ENCODE assay signal across 1 cellular context in the genomic region with DNA sequence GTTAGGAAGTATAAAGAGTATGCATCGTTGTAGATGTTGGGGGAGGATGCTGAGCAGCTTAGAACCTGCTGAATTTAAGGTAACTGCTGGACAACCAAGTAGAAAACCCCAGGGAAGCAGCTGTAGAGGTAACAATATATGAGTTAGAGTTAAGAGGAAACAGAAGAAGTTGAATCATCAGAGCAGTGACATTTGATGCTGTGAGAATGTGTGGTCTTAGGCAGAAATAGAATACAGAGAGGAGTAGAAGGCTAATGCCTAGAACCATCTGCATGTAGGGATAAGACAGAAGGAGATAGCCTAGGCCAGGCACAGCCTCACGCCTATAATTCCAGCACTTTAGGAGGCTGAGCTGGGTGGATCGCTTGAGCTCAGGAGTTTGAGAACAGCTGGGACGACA.
TF ChIP-seq lines count a peak whose summit lies in the region.

No MANE protein-coding gene starts in this region.

TF ChIP-seq in HepG2, 621 proteins besides CTCF, POLR2A, EP300 and RAD21:
- TF ChIP-seq STAT5B (CRISPR knock-in tag; IDR thresholded peaks at IDR 0.05) (no peak), NCOA2 (CRISPR knock-in tag; IDR thresholded peaks at IDR 0.05) (no peak), SIN3A (IDR thresholded peaks at IDR 0.05; ENCODE audit: borderline replicate concordance, low read depth, low read length) (no peak), ETV6 (CRISPR knock-in tag; conservative IDR thresholded peaks at IDR 0.05) (no peak), XRCC5 (optimal IDR thresholded peaks at IDR 0.05; ENCODE audit: low read length) (no peak), MAF1 (CRISPR knock-in tag; IDR thresholded peaks at IDR 0.05; ENCODE audit: borderline replicate concordance) (no peak), SMARCC2 (IDR thresholded peaks at IDR 0.05) (no peak), ZSCAN22 (CRISPR knock-in tag; IDR thresholded peaks at IDR 0.05) (no peak), ZNF75D (CRISPR knock-in tag; IDR thresholded peaks at IDR 0.05; ENCODE audit: borderline replicate concordance) (no peak), CBFB (CRISPR knock-in tag; IDR thresholded peaks at IDR 0.05) (no peak), ETV5 (CRISPR knock-in tag; IDR thresholded peaks at IDR 0.05; ENCODE audit: borderline replicate concordance) (no peak), ZNF776 (CRISPR knock-in tag; IDR thresholded peaks at IDR 0.05) (no peak), PTBP1 (IDR thresholded peaks at IDR 0.05; ENCODE audit: low read depth, low read length, poor library complexity, severe bottlenecking) (no peak)
- TF ChIP-seq, protein P1, sequence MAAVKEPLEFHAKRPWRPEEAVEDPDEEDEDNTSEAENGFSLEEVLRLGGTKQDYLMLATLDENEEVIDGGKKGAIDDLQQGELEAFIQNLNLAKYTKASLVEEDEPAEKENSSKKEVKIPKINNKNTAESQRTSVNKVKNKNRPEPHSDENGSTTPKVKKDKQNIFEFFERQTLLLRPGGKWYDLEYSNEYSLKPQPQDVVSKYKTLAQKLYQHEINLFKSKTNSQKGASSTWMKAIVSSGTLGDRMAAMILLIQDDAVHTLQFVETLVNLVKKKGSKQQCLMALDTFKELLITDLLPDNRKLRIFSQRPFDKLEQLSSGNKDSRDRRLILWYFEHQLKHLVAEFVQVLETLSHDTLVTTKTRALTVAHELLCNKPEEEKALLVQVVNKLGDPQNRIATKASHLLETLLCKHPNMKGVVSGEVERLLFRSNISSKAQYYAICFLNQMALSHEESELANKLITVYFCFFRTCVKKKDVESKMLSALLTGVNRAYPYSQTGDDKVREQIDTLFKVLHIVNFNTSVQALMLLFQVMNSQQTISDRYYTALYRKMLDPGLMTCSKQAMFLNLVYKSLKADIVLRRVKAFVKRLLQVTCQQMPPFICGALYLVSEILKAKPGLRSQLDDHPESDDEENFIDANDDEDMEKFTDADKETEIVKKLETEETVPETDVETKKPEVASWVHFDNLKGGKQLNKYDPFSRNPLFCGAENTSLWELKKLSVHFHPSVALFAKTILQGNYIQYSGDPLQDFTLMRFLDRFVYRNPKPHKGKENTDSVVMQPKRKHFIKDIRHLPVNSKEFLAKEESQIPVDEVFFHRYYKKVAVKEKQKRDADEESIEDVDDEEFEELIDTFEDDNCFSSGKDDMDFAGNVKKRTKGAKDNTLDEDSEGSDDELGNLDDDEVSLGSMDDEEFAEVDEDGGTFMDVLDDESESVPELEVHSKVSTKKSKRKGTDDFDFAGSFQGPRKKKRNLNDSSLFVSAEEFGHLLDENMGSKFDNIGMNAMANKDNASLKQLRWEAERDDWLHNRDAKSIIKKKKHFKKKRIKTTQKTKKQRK (IDR thresholded peaks at IDR 0.05; ENCODE audit: low read length), result no peak
- TF ChIP-seq, protein P2, sequence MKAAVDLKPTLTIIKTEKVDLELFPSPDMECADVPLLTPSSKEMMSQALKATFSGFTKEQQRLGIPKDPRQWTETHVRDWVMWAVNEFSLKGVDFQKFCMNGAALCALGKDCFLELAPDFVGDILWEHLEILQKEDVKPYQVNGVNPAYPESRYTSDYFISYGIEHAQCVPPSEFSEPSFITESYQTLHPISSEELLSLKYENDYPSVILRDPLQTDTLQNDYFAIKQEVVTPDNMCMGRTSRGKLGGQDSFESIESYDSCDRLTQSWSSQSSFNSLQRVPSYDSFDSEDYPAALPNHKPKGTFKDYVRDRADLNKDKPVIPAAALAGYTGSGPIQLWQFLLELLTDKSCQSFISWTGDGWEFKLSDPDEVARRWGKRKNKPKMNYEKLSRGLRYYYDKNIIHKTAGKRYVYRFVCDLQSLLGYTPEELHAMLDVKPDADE (CRISPR knock-in tag; IDR thresholded peaks at IDR 0.05), result no peak
- TF ChIP-seq, protein P3, sequence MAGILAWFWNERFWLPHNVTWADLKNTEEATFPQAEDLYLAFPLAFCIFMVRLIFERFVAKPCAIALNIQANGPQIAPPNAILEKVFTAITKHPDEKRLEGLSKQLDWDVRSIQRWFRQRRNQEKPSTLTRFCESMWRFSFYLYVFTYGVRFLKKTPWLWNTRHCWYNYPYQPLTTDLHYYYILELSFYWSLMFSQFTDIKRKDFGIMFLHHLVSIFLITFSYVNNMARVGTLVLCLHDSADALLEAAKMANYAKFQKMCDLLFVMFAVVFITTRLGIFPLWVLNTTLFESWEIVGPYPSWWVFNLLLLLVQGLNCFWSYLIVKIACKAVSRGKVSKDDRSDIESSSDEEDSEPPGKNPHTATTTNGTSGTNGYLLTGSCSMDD (CRISPR knock-in tag; IDR thresholded peaks at IDR 0.05), result no peak
- TF ChIP-seq, protein P4, sequence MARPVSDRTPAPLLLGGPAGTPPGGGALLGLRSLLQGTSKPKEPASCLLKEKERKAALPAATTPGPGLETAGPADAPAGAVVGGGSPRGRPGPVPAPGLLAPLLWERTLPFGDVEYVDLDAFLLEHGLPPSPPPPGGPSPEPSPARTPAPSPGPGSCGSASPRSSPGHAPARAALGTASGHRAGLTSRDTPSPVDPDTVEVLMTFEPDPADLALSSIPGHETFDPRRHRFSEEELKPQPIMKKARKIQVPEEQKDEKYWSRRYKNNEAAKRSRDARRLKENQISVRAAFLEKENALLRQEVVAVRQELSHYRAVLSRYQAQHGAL (CRISPR knock-in tag; IDR thresholded peaks at IDR 0.05; ENCODE audit: not compliant biosample characterization), result no peak
- TF ChIP-seq, protein P5, sequence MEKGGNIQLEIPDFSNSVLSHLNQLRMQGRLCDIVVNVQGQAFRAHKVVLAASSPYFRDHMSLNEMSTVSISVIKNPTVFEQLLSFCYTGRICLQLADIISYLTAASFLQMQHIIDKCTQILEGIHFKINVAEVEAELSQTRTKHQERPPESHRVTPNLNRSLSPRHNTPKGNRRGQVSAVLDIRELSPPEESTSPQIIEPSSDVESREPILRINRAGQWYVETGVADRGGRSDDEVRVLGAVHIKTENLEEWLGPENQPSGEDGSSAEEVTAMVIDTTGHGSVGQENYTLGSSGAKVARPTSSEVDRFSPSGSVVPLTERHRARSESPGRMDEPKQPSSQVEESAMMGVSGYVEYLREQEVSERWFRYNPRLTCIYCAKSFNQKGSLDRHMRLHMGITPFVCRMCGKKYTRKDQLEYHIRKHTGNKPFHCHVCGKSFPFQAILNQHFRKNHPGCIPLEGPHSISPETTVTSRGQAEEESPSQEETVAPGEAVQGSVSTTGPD (CRISPR knock-in tag; IDR thresholded peaks at IDR 0.05), result no peak
